Comparison of ENCODE assay signal across 10 cellular contexts in the genomic region with DNA sequence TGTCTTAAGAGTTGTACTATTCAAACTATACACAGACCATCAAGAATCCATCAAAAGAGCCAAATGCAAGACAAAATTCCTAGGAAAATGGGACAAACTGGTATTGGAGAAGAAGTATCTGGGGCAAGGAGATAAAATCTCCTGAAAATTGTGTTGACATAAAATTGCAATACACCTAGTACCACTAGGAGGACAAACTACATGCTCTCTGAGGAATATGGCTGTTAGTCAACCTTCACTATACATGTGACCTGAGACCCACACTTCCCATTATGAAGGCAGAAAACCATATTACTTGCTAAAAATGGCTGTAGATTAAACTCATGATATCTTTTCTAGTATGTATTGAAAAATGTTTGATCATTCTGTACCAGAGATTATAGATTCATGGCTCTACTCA. TPM values are rescaled to one million over a fixed set of nuclear protein-coding genes. Genes with fewer than 3 reads are reported as not detected.
DNase-seq lines count a peak whose midpoint lies in the region; ATAC-seq and TF ChIP-seq lines count a peak whose summit lies in the region.
"Had no signal": no experiment of that assay in that cellular context is flagged by ENCODE, and none has a peak within 500 bp of the region (broad histone marks: within the 10 kb centered on the region; RNA-seq: fewer than 3 reads in every experiment).

No MANE protein-coding gene starts in this region.

- no peak overlapping the region for H3K4me3 ChIP-seq in AG10803 (ENCODE audit: low read length)
- H3K4me3 ChIP-seq in fibroblast of the aortic adventitia (ENCODE audit: low read depth, low read length), result no peak overlapping the region
- no peak overlapping the region for H3K4me3 ChIP-seq in neuronal stem cell (ENCODE audit: low read length in 2 of 2)
- H3K4me3 ChIP-seq in aorta (ENCODE audit: low read length in 2 of 2), result no peak overlapping the region
- H3K4me3 ChIP-seq: GM23338, skin epidermis had no signal

- intact Hi-C loops in aorta (cut with DNase I), result loop anchor here in 1 of 2 donors (5.0 kb wide), 1 partner anchor 43 kb away; no protein-coding TSS in a partner anchor

- H2BK12ac ChIP-seq in neuronal stem cell (ENCODE audit: low read length), result no peak overlapping the region

- no peak overlapping the region for H3K23ac ChIP-seq in neuronal stem cell (ENCODE audit: low read depth, low read length, poor library complexity)

- H3K4ac ChIP-seq in neuronal stem cell (ENCODE audit: low read length), result no peak overlapping the region

- H3K27ac ChIP-seq in neuronal stem cell (replicated peaks; ENCODE audit: low read length) (no peak overlapping the region), aorta (ENCODE audit: low read depth in 1 of 2, low read length in 2 of 2) (no peak overlapping the region)
- H3K27ac ChIP-seq: skin epidermis had no signal

- H2BK15ac ChIP-seq in neuronal stem cell (ENCODE audit: low read length), result no peak overlapping the region

- in situ Hi-C loops in GM13977 (cut with MboI; ENCODE audit: low pct_unique_long_range_greater_than_20kb, low sequenced_read_pairs, unreplicated experiment), result no loop called here

- H3K27ac Mint-ChIP-seq in activated T-cell treated with anti-CD3 and anti-CD28 coated beads, Interleukin-2, amount 50 U/mL, for 72 hours, result no peak overlapping the region
- H3K27ac Mint-ChIP-seq: GM23338 had no signal

- no peak overlapping the region for H2BK5ac ChIP-seq in neuronal stem cell (ENCODE audit: low read length)

- no peak for DNase-seq in AG10803 (ENCODE audit: low read depth)
- peak; percentile 51 for DNase-seq in GM13977 (ENCODE audit: low spot score)
- DNase-seq in RKO (ENCODE audit: low spot score), result peak; percentile 57
- no peak for DNase-seq in fibroblast of the aortic adventitia (ENCODE audit: low read depth)
- no peak for DNase-seq in hypothalamus (lab: John Stamatoyannopoulos, UW)
- no peak for DNase-seq in neuronal stem cell (ENCODE audit: low spot score)
- DNase-seq in aorta, result no peak
- DNase-seq in activated T-cell treated with anti-CD3 and anti-CD28 coated beads, Interleukin-2, amount 50 U/mL, for 72 hours, result no peak

- H3K9me3 ChIP-seq in neuronal stem cell (replicated peaks in 1 of 2; ENCODE audit: control insufficient read depth in 2 of 2, insufficient read depth in 1 of 2, low read depth in 1 of 2, low read length in 2 of 2), result peaks cover 0 to 2% of the 10 kb centered on the region in 2 donors
- H3K9me3 ChIP-seq in aorta (ENCODE audit: control insufficient read depth, low read length), result no peaks in the 10 kb centered on the region

- H3K18ac ChIP-seq in neuronal stem cell (ENCODE audit: low read length), result no peak overlapping the region

- H3K4me3 Mint-ChIP-seq in activated T-cell treated with anti-CD3 and anti-CD28 coated beads, Interleukin-2, amount 50 U/mL, for 72 hours, result no peak overlapping the region
- H3K4me3 Mint-ChIP-seq: GM23338 had no signal

- no peak overlapping the region for H4K8ac ChIP-seq in neuronal stem cell (ENCODE audit: low read depth, low read length)

- H4K91ac ChIP-seq in neuronal stem cell (ENCODE audit: low read depth, low read length, poor library complexity), result no peak overlapping the region

- H3K36me3 ChIP-seq in neuronal stem cell (replicated peaks in 1 of 2; ENCODE audit: control insufficient read depth in 2 of 2, insufficient read depth in 2 of 2, low read length in 2 of 2), result no peaks in the 10 kb centered on the region
- no peaks in the 10 kb centered on the region for H3K36me3 ChIP-seq in aorta (ENCODE audit: control insufficient read depth in 1 of 2, insufficient read depth in 2 of 2, low read length in 1 of 2)

- no peaks in the 10 kb centered on the region for H3K79me1 ChIP-seq in neuronal stem cell (ENCODE audit: low read depth, low read length)

- peaks cover 11% of the 10 kb centered on the region for H3K27me3 Mint-ChIP-seq in activated T-cell treated with anti-CD3 and anti-CD28 coated beads, Interleukin-2, amount 50 U/mL, for 72 hours (ENCODE audit: low read depth)

- H3K36me3 Mint-ChIP-seq in activated T-cell treated with anti-CD3 and anti-CD28 coated beads, Interleukin-2, amount 50 U/mL, for 72 hours (ENCODE audit: insufficient read depth in 2 of 2), result no peaks in the 10 kb centered on the region

- H2AK5ac ChIP-seq in neuronal stem cell (ENCODE audit: low read depth, low read length), result no peak overlapping the region

- H3K9me3 Mint-ChIP-seq in activated T-cell treated with anti-CD3 and anti-CD28 coated beads, Interleukin-2, amount 50 U/mL, for 72 hours, result no peaks in the 10 kb centered on the region
- H3K9me3 Mint-ChIP-seq: GM23338 had no signal

- H3K9ac ChIP-seq in neuronal stem cell (ENCODE audit: low read depth, low read length, poor library complexity), result no peak overlapping the region

- H2BK120ac ChIP-seq in neuronal stem cell (ENCODE audit: low read depth, low read length), result no peak overlapping the region

- H3K4me2 ChIP-seq in neuronal stem cell (ENCODE audit: insufficient read depth, low read length, poor library complexity, severe bottlenecking), result no peak overlapping the region
- H3K4me2 ChIP-seq: GM23338 had no signal

- peak; percentile 28 for TF ChIP-seq CTCF in AG10803 (conservative IDR thresholded peaks at IDR 0.05; ENCODE audit: low read length)
- peak; percentile 26 for TF ChIP-seq CTCF in GM13977 (IDR thresholded peaks at IDR 0.05; ENCODE audit: extremely low read depth, insufficient read depth, missing control alignments)
- TF ChIP-seq CTCF in fibroblast of the aortic adventitia (IDR thresholded peaks at IDR 0.05; ENCODE audit: insufficient read depth, low read length), result peak; percentile 25

- H3K27me3 ChIP-seq in neuronal stem cell (ENCODE audit: control insufficient read depth in 3 of 3, insufficient read depth in 3 of 3, low read depth in 1 of 3, low read length in 3 of 3) (no peaks in the 10 kb centered on the region), aorta (ENCODE audit: control insufficient read depth in 1 of 2, insufficient read depth in 2 of 2, low read length in 1 of 2) (no peaks in the 10 kb centered on the region)

- H3K4me1 ChIP-seq in neuronal stem cell (ENCODE audit: control insufficient read depth in 2 of 2, insufficient read depth in 1 of 2, low read depth in 1 of 2, low read length in 2 of 2), result peaks cover 1 to 8% of the 10 kb centered on the region in 2 donors
- peaks cover 0 to 4% of the 10 kb centered on the region in 2 donors for H3K4me1 ChIP-seq in aorta (ENCODE audit: control insufficient read depth in 1 of 2, insufficient read depth in 2 of 2, low read length in 2 of 2)

- H3K14ac ChIP-seq in neuronal stem cell (ENCODE audit: low read length), result no peak overlapping the region

- no peak for ATAC-seq in aorta (ENCODE audit: low FRiP score)
- no peak for ATAC-seq in activated T-cell treated with anti-CD3 and anti-CD28 coated beads, Interleukin-2, amount 50 U/mL, for 72 hours (replicated peaks in 1 of 2)
- ATAC-seq: GM23338 had no signal

- H3K4me1 Mint-ChIP-seq in activated T-cell treated with anti-CD3 and anti-CD28 coated beads, Interleukin-2, amount 50 U/mL, for 72 hours (ENCODE audit: low read depth), result no peaks in the 10 kb centered on the region
- H3K4me1 Mint-ChIP-seq: GM23338 had no signal

- H2AFZ ChIP-seq in neuronal stem cell (ENCODE audit: low read length), result no peak overlapping the region
- H2AFZ ChIP-seq: GM23338 had no signal

RNA-seq across cellular contexts. Expression of gene IRF2BP2, which starts 30.0 kb away (rescaled TPM):
- total RNA-seq in fibroblast of the aortic adventitia (ENCODE audit: low replicate concordance) (62.9 and 79.4 TPM in 2 replicates), aorta (100 to 1,000 TPM in 1 of 2 donors, 10 to 100 TPM in 1; 90.6 to 148 TPM)
- polyA plus RNA-seq in neuronal stem cell (2013, experiment 1 of 2), result 28.8 TPM
- 29.3 TPM for polyA plus RNA-seq in neuronal stem cell (2013, experiment 2 of 2)
- 100 to 1,000 TPM in 1 of 2 donors, 10 to 100 TPM in 1; 36.9 to 123 TPM for polyA plus RNA-seq in aorta
- 100 to 1,000 TPM; 238 to 283 TPM for total RNA-seq in activated T-cell treated with anti-CD3 and anti-CD28 coated beads, Interleukin-2, amount 50 U/mL, for 72 hours

Comparison
In these comparisons a context has a peak if more than half of its experiments do, and no peak if none do; other contexts are left out.
1. DNase-seq: peak in GM13977 (single experiment) and RKO (single experiment); none in AG10803 (single experiment), fibroblast of the aortic adventitia (single experiment), hypothalamus (0 of 51), neuronal stem cell (single experiment), aorta (0 of 2) and activated T-cell treated with anti-CD3 and anti-CD28 coated beads, Interleukin-2, amount 50 U/mL, for 72 hours (0 of 2).
2. Peak in every context shown above with its lines, with median percentiles within 50 percentile points of each other: CTCF ChIP-seq.